In the genomic region with DNA sequence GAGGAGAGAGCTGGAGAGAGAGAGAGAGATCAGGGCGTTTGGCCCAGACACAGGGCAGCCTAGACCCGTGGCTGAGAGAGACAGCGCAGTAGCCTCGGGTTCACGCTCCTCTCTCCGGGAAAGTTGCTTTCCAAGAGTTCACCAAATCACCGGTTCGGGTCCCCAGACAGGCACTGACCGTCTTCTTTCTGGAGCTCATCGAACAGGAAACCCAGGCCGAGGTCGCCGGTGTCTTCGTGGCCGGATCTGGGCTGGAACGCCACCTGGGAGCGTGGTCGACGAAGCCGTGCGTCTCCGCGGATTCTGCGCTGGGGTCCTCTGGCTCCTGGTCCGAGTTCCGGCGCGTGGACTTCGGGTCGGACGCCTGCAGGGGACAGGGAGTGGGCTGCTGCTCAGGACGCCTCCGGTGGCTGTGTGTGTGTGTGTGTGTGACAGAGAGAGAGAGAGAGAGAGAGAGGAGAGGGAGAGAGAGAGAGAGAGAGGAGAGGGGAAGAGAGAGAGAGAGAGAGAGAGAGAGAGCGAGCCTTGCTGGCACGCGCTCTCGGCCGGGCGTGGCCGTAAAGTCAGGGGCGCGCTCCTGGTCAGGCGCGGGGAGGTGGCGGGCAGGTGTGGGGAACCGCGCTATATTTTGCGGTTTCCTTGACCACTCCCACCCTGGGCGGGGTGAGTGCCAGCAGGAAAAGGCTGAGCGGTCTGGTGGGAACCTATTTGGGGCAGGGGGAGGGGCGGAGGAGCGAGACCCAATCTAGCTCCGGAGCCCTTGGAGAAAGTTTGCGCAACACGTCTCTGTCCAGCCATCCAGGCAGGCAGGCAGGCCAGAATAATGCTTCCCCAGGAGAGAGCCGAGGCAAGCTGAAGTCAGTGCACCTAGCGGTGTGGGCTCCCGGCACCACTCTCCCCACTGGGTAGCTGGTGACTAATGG, we compare ENCODE assay signal across 8 cellular contexts.
DNase-seq lines count a peak whose midpoint lies in the region; ATAC-seq and TF ChIP-seq lines count a peak whose summit lies in the region.

No MANE protein-coding gene starts in this region.

- no peaks in the 10 kb centered on the region for H3K79me2 ChIP-seq in KMS-11 (ENCODE audit: insufficient read depth, low read depth)

- peak overlapping the region; percentile 61 to 77 (median 70) for H3K4me3 Mint-ChIP-seq in CD4-positive, alpha-beta memory T cell
- H3K4me3 Mint-ChIP-seq in naive thymus-derived CD4-positive, alpha-beta T cell = peak overlapping the region; percentile 16 to 82 (median 70)

- peaks cover 8% of the 10 kb centered on the region for H3K4me1 ChIP-seq in CD4-positive, alpha-beta memory T cell (ENCODE audit: insufficient read depth, low read length)
- H3K4me1 ChIP-seq in KMS-11 (ENCODE audit: low read depth, poor library complexity, severe bottlenecking) = no peaks in the 10 kb centered on the region
- H3K4me1 ChIP-seq in effector memory CD4-positive, alpha-beta T cell (ENCODE audit: control insufficient read depth, insufficient read depth, low read length, poor library complexity, severe bottlenecking) = no peaks in the 10 kb centered on the region
- peaks cover 0 to 6% of the 10 kb centered on the region in 2 donors for H3K4me1 ChIP-seq in naive thymus-derived CD4-positive, alpha-beta T cell (ENCODE audit: control insufficient read depth in 2 of 2, insufficient read depth in 2 of 2, low read length in 2 of 2)

- ATAC-seq in naive thymus-derived CD4-positive, alpha-beta T cell = peak; percentile 24
- ATAC-seq in HG03135 (IDR thresholded peaks at IDR 0.05; ENCODE audit: unreplicated experiment) = no peak
- ATAC-seq in GM18907 (IDR thresholded peaks at IDR 0.05; ENCODE audit: unreplicated experiment) = no peak

- 0 out of 2 replicates have a peak overlapping the region, but pooled peaks have one; percentile 3 for H3K4me2 ChIP-seq in KMS-11

- H3K4me1 Mint-ChIP-seq in CD4-positive, alpha-beta memory T cell = peaks cover 8 to 17% (median 14%) of the 10 kb centered on the region in 4 donors
- peaks cover 0 to 13% (median 8%) of the 10 kb centered on the region in 7 donors for H3K4me1 Mint-ChIP-seq in naive thymus-derived CD4-positive, alpha-beta T cell

- H4K20me1 ChIP-seq in KMS-11 (ENCODE audit: insufficient read depth) = no peaks in the 10 kb centered on the region

- no peaks in the 10 kb centered on the region for H3K9me3 Mint-ChIP-seq in CD4-positive, alpha-beta memory T cell
- peaks cover 0 to 1% (median 0%) of the 10 kb centered on the region in 11 donors for H3K9me3 Mint-ChIP-seq in naive thymus-derived CD4-positive, alpha-beta T cell

- peak overlapping the region; percentile 30; the same call in 1 of the 2 replicates for H2AFZ ChIP-seq in KMS-11 (ENCODE audit: low read depth)

- CTCF ChIA-PET in CD4-positive, alpha-beta memory T cell (lab: Charles Lee; ENCODE audit: partially characterized antibody) = interaction anchor here (1.2 kb wide), 1 partner anchor 73 kb away, joined by 3 read pairs; no protein-coding TSS in a partner anchor
- CTCF ChIA-PET in naive thymus-derived CD4-positive, alpha-beta T cell (lab: Charles Lee) = no interaction called here

- H3K36me3 ChIP-seq in CD4-positive, alpha-beta memory T cell (ENCODE audit: insufficient read depth, low read length) = no peaks in the 10 kb centered on the region
- H3K36me3 ChIP-seq in KMS-11 (ENCODE audit: insufficient read depth) = no peaks in the 10 kb centered on the region
- H3K36me3 ChIP-seq in effector memory CD4-positive, alpha-beta T cell (ENCODE audit: control insufficient read depth, insufficient read depth, low read length) = no peaks in the 10 kb centered on the region
- H3K36me3 ChIP-seq in naive thymus-derived CD4-positive, alpha-beta T cell (ENCODE audit: control insufficient read depth in 2 of 3, insufficient read depth in 3 of 3, low read length in 3 of 3) = no peaks in the 10 kb centered on the region

- POLR2A ChIA-PET in CD4-positive, alpha-beta memory T cell (lab: Charles Lee; ENCODE audit: partially characterized antibody) = no interaction called here
- POLR2A ChIA-PET in naive thymus-derived CD4-positive, alpha-beta T cell (lab: Charles Lee) = no interaction called here

- peak overlapping the region in 2 of 7 donors; percentile 72 to 83 for H3K27ac Mint-ChIP-seq in CD4-positive, alpha-beta memory T cell
- peak overlapping the region in 2 of 9 donors; percentile 19 to 62 for H3K27ac Mint-ChIP-seq in naive thymus-derived CD4-positive, alpha-beta T cell

- no peak overlapping the region for H3K27ac ChIP-seq in CD4-positive, alpha-beta memory T cell (ENCODE audit: low read depth, low read length)
- H3K27ac ChIP-seq in KMS-11 = no peak overlapping the region
- H3K27ac ChIP-seq in effector memory CD4-positive, alpha-beta T cell (ENCODE audit: insufficient read depth, low read length, poor library complexity, severe bottlenecking) = no peak overlapping the region
- H3K27ac ChIP-seq in naive thymus-derived CD4-positive, alpha-beta T cell (ENCODE audit: low read depth, low read length) = no peak overlapping the region

- no peaks in the 10 kb centered on the region for H3K36me3 Mint-ChIP-seq in CD4-positive, alpha-beta memory T cell
- H3K36me3 Mint-ChIP-seq in naive thymus-derived CD4-positive, alpha-beta T cell = no peaks in the 10 kb centered on the region

- no peaks in the 10 kb centered on the region for H3K9me3 ChIP-seq in CD4-positive, alpha-beta memory T cell (ENCODE audit: control insufficient read depth in 1 of 2, low read length in 2 of 2)
- H3K9me3 ChIP-seq in effector memory CD4-positive, alpha-beta T cell (ENCODE audit: control insufficient read depth, low read length) = no peaks in the 10 kb centered on the region
- no peaks in the 10 kb centered on the region for H3K9me3 ChIP-seq in naive thymus-derived CD4-positive, alpha-beta T cell (ENCODE audit: control insufficient read depth in 2 of 3, low read length in 3 of 3)

- no peak for TF ChIP-seq CTCF in KMS-11 (conservative IDR thresholded peaks at IDR 0.05; ENCODE audit: low read depth, low read length)

- H3K9ac ChIP-seq in KMS-11 = no peak overlapping the region; the same call in 1 of the 2 replicates

- peaks cover 6 to 27% of the 10 kb centered on the region in 2 donors for H3K27me3 Mint-ChIP-seq in CD4-positive, alpha-beta memory T cell
- peaks cover 20 to 72% (median 34%) of the 10 kb centered on the region in 5 donors for H3K27me3 Mint-ChIP-seq in naive thymus-derived CD4-positive, alpha-beta T cell

- intact Hi-C loops in CD4-positive, alpha-beta memory T cell (cut with micrococcal nuclease) = no loop called here
- intact Hi-C loops in naive thymus-derived CD4-positive, alpha-beta T cell (cut with micrococcal nuclease) = no loop called here

- no peak for DNase-seq in CD4-positive, alpha-beta memory T cell
- no peak for DNase-seq in effector memory CD4-positive, alpha-beta T cell
- DNase-seq in naive thymus-derived CD4-positive, alpha-beta T cell = no peak
- no peak for DNase-seq in dedifferentiated amniotic fluid mesenchymal stem cell (ENCODE audit: extremely low spot score)
- no peak for DNase-seq in hippocampal formation (lab: John Stamatoyannopoulos, UW)

- H3K4me3 ChIP-seq in CD4-positive, alpha-beta memory T cell (ENCODE audit: low read length in 2 of 2) = no peak overlapping the region
- no peak overlapping the region for H3K4me3 ChIP-seq in KMS-11 (IDR thresholded peaks at IDR 0.05; ENCODE audit: insufficient read depth, low read depth, low read length)
- H3K4me3 ChIP-seq in effector memory CD4-positive, alpha-beta T cell (ENCODE audit: insufficient read depth, low read depth, low read length, poor library complexity, severe bottlenecking) = peak overlapping the region; percentile 44
- H3K4me3 ChIP-seq in naive thymus-derived CD4-positive, alpha-beta T cell (ENCODE audit: low read length) = no peak overlapping the region

- no peaks in the 10 kb centered on the region for H3K27me3 ChIP-seq in CD4-positive, alpha-beta memory T cell (ENCODE audit: insufficient read depth, low read length)
- H3K27me3 ChIP-seq in KMS-11 (ENCODE audit: insufficient read depth, low read depth) = no peaks in the 10 kb centered on the region
- peaks cover 8% of the 10 kb centered on the region for H3K27me3 ChIP-seq in effector memory CD4-positive, alpha-beta T cell (replicated peaks; ENCODE audit: control insufficient read depth, insufficient read depth, low read length, poor library complexity, severe bottlenecking)
- H3K27me3 ChIP-seq in naive thymus-derived CD4-positive, alpha-beta T cell (ENCODE audit: control insufficient read depth in 2 of 2, insufficient read depth in 2 of 2, low read length in 2 of 2) = peaks cover 0 to 6% of the 10 kb centered on the region in 2 donors
